In genomic region chr15:67240235-67241131, GRCh38 we compare ENCODE assay signal across 8 cellular contexts. TPM values are rescaled to one million over a fixed set of nuclear protein-coding genes. Genes with fewer than 3 reads are reported as not detected.
DNase-seq lines count a peak whose midpoint lies in the region; ATAC-seq and TF ChIP-seq lines count a peak whose summit lies in the region.

No MANE protein-coding gene starts in this region.

- no peak for TF ChIP-seq POLR2A in adrenal gland (IDR thresholded peaks at IDR 0.05)

- H3K36me3 ChIP-seq in upper lobe of right lung (no peaks in the 10 kb centered on the region), adrenal gland (replicated peaks in 1 of 2) (no peaks in the 10 kb centered on the region)

- H3K27me3 ChIP-seq in upper lobe of right lung (no peaks in the 10 kb centered on the region), adrenal gland (no peaks in the 10 kb centered on the region)

- H3K9me3 Mint-ChIP-seq in stimulated activated naive CD8-positive, alpha-beta T cell treated with anti-CD3 and anti-CD28 coated beads, Interleukin-15, Interleukin-2, amounts not matched to agents 100 ng/mL and 50 ng/mL, for 24 hours: no peaks in the 10 kb centered on the region
- no peaks in the 10 kb centered on the region for H3K9me3 Mint-ChIP-seq in T-helper 1 cell treated with Interleukin-12 subunit alpha and Interleukin-12 subunit beta and Interleukin-4 antibody, amounts not matched to agents 30 μg/mL and 1 μg/mL, for 36 hours

- peaks cover 50% of the 10 kb centered on the region for H3K4me1 Mint-ChIP-seq in stimulated activated naive CD8-positive, alpha-beta T cell treated with anti-CD3 and anti-CD28 coated beads, Interleukin-15, Interleukin-2, amounts not matched to agents 100 ng/mL and 50 ng/mL, for 24 hours (ENCODE audit: low read depth)
- H3K4me1 Mint-ChIP-seq in T-helper 1 cell treated with Interleukin-12 subunit alpha and Interleukin-12 subunit beta and Interleukin-4 antibody, amounts not matched to agents 30 μg/mL and 1 μg/mL, for 36 hours (ENCODE audit: low read depth): peaks cover 49% of the 10 kb centered on the region

- peak overlapping the region; percentile 56 for H3K27ac Mint-ChIP-seq in stimulated activated naive CD8-positive, alpha-beta T cell treated with anti-CD3 and anti-CD28 coated beads, Interleukin-15, Interleukin-2, amounts not matched to agents 100 ng/mL and 50 ng/mL, for 24 hours
- H3K27ac Mint-ChIP-seq in T-helper 1 cell treated with Interleukin-12 subunit alpha and Interleukin-12 subunit beta and Interleukin-4 antibody, amounts not matched to agents 30 μg/mL and 1 μg/mL, for 36 hours: peak overlapping the region; percentile 90

- 34 to 48% (median 43%) methylated on average over 3 of the region's 3 CpGs for WGBS in adrenal gland, 4 donors

- ATAC-seq in stimulated activated naive CD8-positive, alpha-beta T cell treated with anti-CD3 and anti-CD28 coated beads, Interleukin-15, Interleukin-2, amounts not matched to agents 100 U/mL and 50 U/mL, for 24 hours: no peak
- peak; percentile 50 for ATAC-seq in upper lobe of right lung

- TF ChIP-seq CTCF in LNCAP (IDR thresholded peaks at IDR 0.05): peak; percentile 74
- TF ChIP-seq CTCF in epithelial cell of proximal tubule (conservative IDR thresholded peaks at IDR 0.05; ENCODE audit: low read depth, low read length): peak; percentile 62
- peak; percentile 28 for TF ChIP-seq CTCF in upper lobe of right lung (IDR thresholded peaks at IDR 0.05)
- TF ChIP-seq CTCF in adrenal gland (IDR thresholded peaks at IDR 0.05): no peak

- H3K9me3 ChIP-seq in upper lobe of right lung (no peaks in the 10 kb centered on the region), adrenal gland (replicated peaks in 1 of 3) (no peaks in the 10 kb centered on the region)

- peaks cover 18% of the 10 kb centered on the region for H3K36me3 Mint-ChIP-seq in stimulated activated naive CD8-positive, alpha-beta T cell treated with anti-CD3 and anti-CD28 coated beads, Interleukin-15, Interleukin-2, amounts not matched to agents 100 ng/mL and 50 ng/mL, for 24 hours (ENCODE audit: low read depth)
- H3K36me3 Mint-ChIP-seq in T-helper 1 cell treated with Interleukin-12 subunit alpha and Interleukin-12 subunit beta and Interleukin-4 antibody, amounts not matched to agents 30 μg/mL and 1 μg/mL, for 36 hours (ENCODE audit: low read depth): peaks cover 18% of the 10 kb centered on the region

- H3K4me1 ChIP-seq in upper lobe of right lung (peaks cover 17% of the 10 kb centered on the region), adrenal gland (replicated peaks in 1 of 2) (peaks cover 0 to 15% of the 10 kb centered on the region in 2 donors)

- H3K4me3 ChIP-seq in epithelial cell of proximal tubule (ENCODE audit: low read depth, low read length): no peak overlapping the region
- no peak overlapping the region for H3K4me3 ChIP-seq in upper lobe of right lung
- H3K4me3 ChIP-seq in adrenal gland: no peak overlapping the region

- H3K27me3 Mint-ChIP-seq in stimulated activated naive CD8-positive, alpha-beta T cell treated with anti-CD3 and anti-CD28 coated beads, Interleukin-15, Interleukin-2, amounts not matched to agents 100 ng/mL and 50 ng/mL, for 24 hours: no peaks in the 10 kb centered on the region
- H3K27me3 Mint-ChIP-seq in T-helper 1 cell treated with Interleukin-12 subunit alpha and Interleukin-12 subunit beta and Interleukin-4 antibody, amounts not matched to agents 30 μg/mL and 1 μg/mL, for 36 hours (ENCODE audit: low read depth): no peaks in the 10 kb centered on the region

- DNase-seq in stimulated activated naive CD8-positive, alpha-beta T cell treated with anti-CD3 and anti-CD28 coated beads, Interleukin-15, Interleukin-2, amounts not matched to agents 100 U/mL and 50 U/mL, for 24 hours: no peak
- DNase-seq in epithelial cell of proximal tubule (ENCODE audit: low read depth): no peak
- no peak for DNase-seq in upper lobe of right lung
- DNase-seq in adrenal gland: no peak
- no peak for DNase-seq in stimulated activated CD4-positive, alpha-beta T cell treated with anti-CD3 and anti-CD28 coated beads, Interleukin-15, amount 100 ng/mL, for 24 hours

- H3K4me3 Mint-ChIP-seq in stimulated activated naive CD8-positive, alpha-beta T cell treated with anti-CD3 and anti-CD28 coated beads, Interleukin-15, Interleukin-2, amounts not matched to agents 100 ng/mL and 50 ng/mL, for 24 hours: peak overlapping the region; percentile 20
- peak overlapping the region; percentile 72 for H3K4me3 Mint-ChIP-seq in T-helper 1 cell treated with Interleukin-12 subunit alpha and Interleukin-12 subunit beta and Interleukin-4 antibody, amounts not matched to agents 30 μg/mL and 1 μg/mL, for 36 hours

- H3K27ac ChIP-seq in upper lobe of right lung (no peak overlapping the region), adrenal gland (no peak overlapping the region)

- intact Hi-C loops in upper lobe of right lung (cut with DNase I): no loop called here
- intact Hi-C loops in adrenal gland (cut with DNase I): no loop called here

RNA-seq across cellular contexts. Expression of gene AAGAB, which starts 14.0 kb away (rescaled TPM):
- total RNA-seq in epithelial cell of proximal tubule (33.9 and 41.5 TPM in 2 replicates), upper lobe of right lung (26.6 TPM), adrenal gland (10 to 100 TPM; 20.1 to 47.6 (median 29.2) TPM)
- 10 to 100 TPM; 12.4 to 63.7 (median 13.3) TPM for polyA plus RNA-seq in adrenal gland

RNA-seq across cellular contexts. Expression of gene IQCH, which starts 14.1 kb away (rescaled TPM):
- total RNA-seq in epithelial cell of proximal tubule: 0.92 and 2.2 TPM in 2 replicates
- total RNA-seq in upper lobe of right lung: 0.93 TPM
- total RNA-seq in adrenal gland: 1 to 10 TPM in 7 of 8 donors, under 1 TPM in 1; 0.93 to 7.3 (median 2.9) TPM
- polyA plus RNA-seq in adrenal gland: 1 to 10 TPM in 1 of 3 donors, under 1 TPM in 2; 0.67 to 2.9 (median 0.97) TPM

Comparison
In these comparisons a context has a peak if more than half of its experiments do, and no peak if none do; other contexts are left out.
1. CTCF ChIP-seq: peak in LNCAP (single experiment), epithelial cell of proximal tubule (single experiment) and upper lobe of right lung (single experiment); none in adrenal gland (0 of 6).